ENCODE assay signal across 12 cellular contexts in the genomic region with DNA sequence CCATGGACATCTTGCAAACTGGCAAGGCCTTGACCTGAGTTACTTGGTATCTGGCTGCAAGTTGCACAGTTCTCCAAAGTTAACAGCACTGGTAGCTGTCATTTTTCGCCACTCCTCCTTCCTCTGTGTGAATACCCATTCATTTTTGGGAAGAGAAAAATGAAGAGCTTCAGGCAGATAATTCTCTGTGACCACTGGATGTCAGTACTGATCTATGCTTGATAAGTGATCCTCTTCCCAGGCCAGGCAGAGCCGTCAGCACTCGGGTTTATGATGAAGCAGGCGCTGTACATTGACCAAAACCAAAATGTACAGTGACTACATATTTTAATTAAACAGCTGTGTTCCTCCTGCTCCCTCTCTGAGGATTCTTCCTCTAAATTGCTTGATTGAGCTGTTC. TPM values are rescaled to one million over a fixed set of nuclear protein-coding genes. Genes with fewer than 3 reads are reported as not detected.
DNase-seq lines count a peak whose midpoint lies in the region; ATAC-seq and TF ChIP-seq lines count a peak whose summit lies in the region.
"Had no signal": no experiment of that assay in that cellular context is flagged by ENCODE, and none has a peak within 500 bp of the region (broad histone marks: within the 10 kb centered on the region; RNA-seq: fewer than 3 reads in every experiment).

No MANE protein-coding gene starts in this region.

- ATAC-seq in PC-3: peak; percentile 43
- ATAC-seq in HG02840 (IDR thresholded peaks at IDR 0.05; ENCODE audit: low FRiP score, unreplicated experiment): no peak
- ATAC-seq in effector memory CD8-positive, alpha-beta T cell (replicated peaks): no peak

- H3K79me2 ChIP-seq in PC-3 (ENCODE audit: low read length): no peaks in the 10 kb centered on the region

- BruUV-seq in PC-3 (replicated peaks; lab: Mats Ljungman, UMichigan): no TSS peak

- H3K4me2 ChIP-seq in PC-3 (ENCODE audit: low read length): no peak overlapping the region

- intact Hi-C loops in PC-3 (cut with micrococcal nuclease): no loop called here

- no peaks in the 10 kb centered on the region for H3K9me3 Mint-ChIP-seq in effector memory CD8-positive, alpha-beta T cell
- H3K9me3 Mint-ChIP-seq: activated naive CD4-positive, alpha-beta T cell treated with anti-CD3 and anti-CD28 coated beads, Interleukin-2, amount 10 ng/mL, durations not matched to agents 7 days and 5 days had no signal

- H2AFZ ChIP-seq in PC-3 (ENCODE audit: low read length): no peak overlapping the region

- POLR2A ChIA-PET in PC-3 (lab: Charles Lee; ENCODE audit: unreplicated experiment): no interaction called here

- DNase-seq in NCI-H2227 treated with DMSO at 0.1 percent for 48 hours (lab: John Stamatoyannopoulos, UW) (peak; percentile 15), NCI-H2227 (lab: John Stamatoyannopoulos, UW; ENCODE audit: unreplicated experiment) (no peak), PC-3 (peak; percentile 32), foreskin fibroblast (peak; percentile 53 to 71), KG1 (lab: John Stamatoyannopoulos, UW) (no peak), BE2C (no peak)
- DNase-seq in effector memory CD8-positive, alpha-beta T cell: no peak
- DNase-seq: activated CD4-positive, CD25-positive, alpha-beta regulatory T cell; activated naive CD4-positive, alpha-beta T cell treated with anti-CD3 and anti-CD28 coated beads, Interleukin-2, amount 10 ng/mL, durations not matched to agents 7 days and 5 days; NCI-H774 had no signal

- no peaks in the 10 kb centered on the region for H3K9me2 ChIP-seq in PC-3 (replicated peaks; ENCODE audit: low read length)

- H3K4me3 ChIP-seq in PC-3 (ENCODE audit: low read length) (no peak overlapping the region), foreskin fibroblast (ENCODE audit: low read depth in 1 of 2, low read length in 2 of 2) (no peak overlapping the region), BE2C (ENCODE audit: low read depth, low read length) (no peak overlapping the region)

- H3K36me3 Mint-ChIP-seq in effector memory CD8-positive, alpha-beta T cell (ENCODE audit: insufficient read depth): no peaks in the 10 kb centered on the region
- H3K36me3 Mint-ChIP-seq: activated naive CD4-positive, alpha-beta T cell treated with anti-CD3 and anti-CD28 coated beads, Interleukin-2, amount 10 ng/mL, durations not matched to agents 7 days and 5 days had no signal

- CTCF ChIA-PET in PC-3 (lab: Charles Lee): interaction anchor here (0.6 to 1.1 kb wide), 3 partner anchors 12 to 161 kb away, joined by 3 to 5 read pairs (median 4); no protein-coding TSS in a partner anchor

- H3K4me3 Mint-ChIP-seq in effector memory CD8-positive, alpha-beta T cell: no peak overlapping the region
- H3K4me3 Mint-ChIP-seq: activated naive CD4-positive, alpha-beta T cell treated with anti-CD3 and anti-CD28 coated beads, Interleukin-2, amount 10 ng/mL, durations not matched to agents 7 days and 5 days; B cell had no signal

- H3K9me3 ChIP-seq in PC-3 (ENCODE audit: low read length): no peaks in the 10 kb centered on the region
- H3K9me3 ChIP-seq in BE2C: no peaks in the 10 kb centered on the region

- H3K4me1 Mint-ChIP-seq in effector memory CD8-positive, alpha-beta T cell (ENCODE audit: low read depth in 2 of 2): peaks cover 0 to 2% of the 10 kb centered on the region in 2 donors
- H3K4me1 Mint-ChIP-seq: activated naive CD4-positive, alpha-beta T cell treated with anti-CD3 and anti-CD28 coated beads, Interleukin-2, amount 10 ng/mL, durations not matched to agents 7 days and 5 days; B cell had no signal

- H3F3A ChIP-seq in PC-3 (ENCODE audit: low read length, unreplicated experiment): no peaks in the 10 kb centered on the region

- H3K27me3 ChIP-seq in PC-3 (ENCODE audit: low read length): no peaks in the 10 kb centered on the region
- no peaks in the 10 kb centered on the region for H3K27me3 ChIP-seq in BE2C

- 0 out of 2 replicates have a peak, but pooled peaks cover 8% of the 10 kb centered on the region for H3K4me1 ChIP-seq in PC-3 (ENCODE audit: insufficient read depth, low read length)
- H3K4me1 ChIP-seq in BE2C: no peaks in the 10 kb centered on the region

- H3K27ac ChIP-seq in PC-3 (ENCODE audit: low read length): no peak overlapping the region

- no peaks in the 10 kb centered on the region for H4K20me1 ChIP-seq in PC-3 (ENCODE audit: low read length)

- no peak overlapping the region for H3K27ac Mint-ChIP-seq in effector memory CD8-positive, alpha-beta T cell
- H3K27ac Mint-ChIP-seq: activated naive CD4-positive, alpha-beta T cell treated with anti-CD3 and anti-CD28 coated beads, Interleukin-2, amount 10 ng/mL, durations not matched to agents 7 days and 5 days; B cell had no signal

- H3K9ac ChIP-seq in PC-3 (ENCODE audit: low read length): no peak overlapping the region

- H3K36me3 ChIP-seq in PC-3 (ENCODE audit: low read depth, low read length) (no peaks in the 10 kb centered on the region), BE2C (no peaks in the 10 kb centered on the region)

- peaks cover 35 to 39% of the 10 kb centered on the region in 2 donors for H3K27me3 Mint-ChIP-seq in effector memory CD8-positive, alpha-beta T cell

- TF ChIP-seq CTCF in PC-3 (conservative IDR thresholded peaks at IDR 0.05; ENCODE audit: low read depth, low read length) (peak; percentile 30; the same call in 1 of the 2 replicates), foreskin fibroblast (IDR thresholded peaks at IDR 0.05; ENCODE audit: low read depth, low read length) (peak; percentile 46), BE2C (IDR thresholded peaks at IDR 0.05; ENCODE audit: low read depth, low read length) (no peak)

RNA-seq across cellular contexts. Expression of a gene that starts 55.9 kb away (rescaled TPM):
- total RNA-seq in PC-3 (2014; rRNA removed): 13.6 and 14.7 TPM in 2 replicates
- polyA plus RNA-seq in BE2C (2012; ENCODE audit: insufficient read depth, insufficient read length, low read depth): 33.5 TPM

Comparison
In these comparisons a context has a peak if more than half of its experiments do, and no peak if none do; other contexts are left out.
1. DNase-seq: peak in NCI-H2227 treated with DMSO at 0.1 percent for 48 hours (single experiment), PC-3 (single experiment) and foreskin fibroblast (2 of 2); none in NCI-H2227 (single experiment), KG1 (single experiment), BE2C (single experiment) and effector memory CD8-positive, alpha-beta T cell (0 of 3).